ENCODE assay signal across 20 cellular contexts in genomic region chr10:102335184-102335583, GRCh38.
A peak's percentile ranks its signal among the peaks of the same experiment; 100 is the strongest.
DNase-seq lines count a peak whose midpoint lies in the region; ATAC-seq and TF ChIP-seq lines count a peak whose summit lies in the region.
"Had no signal": no experiment of that assay in that cellular context is flagged by ENCODE, and none has a peak within 500 bp of the region (broad histone marks: within the 10 kb centered on the region; RNA-seq: fewer than 3 reads in every experiment).

No MANE protein-coding gene starts in this region.

- H3K4me3 ChIP-seq in AG10803 (ENCODE audit: low read length) (no peak overlapping the region), left ventricle myocardium inferior (no peak overlapping the region), BE2C (ENCODE audit: low read depth, low read length) (no peak overlapping the region)
- H3K4me3 ChIP-seq: A549, K562 had no signal

- H3K27ac ChIP-seq in left ventricle myocardium inferior (replicated peaks): peak overlapping the region; percentile 86
- H3K27ac ChIP-seq: A549, epithelial cell of prostate had no signal

- peaks cover 62% of the 10 kb centered on the region for H3K4me1 ChIP-seq in left ventricle myocardium inferior
- H3K4me1 ChIP-seq in BE2C: no peaks in the 10 kb centered on the region
- H3K4me1 ChIP-seq: A549 had no signal

- H3K27me3 Mint-ChIP-seq in progenitor cell of endocrine pancreas: no peaks in the 10 kb centered on the region
- no peaks in the 10 kb centered on the region for H3K27me3 Mint-ChIP-seq in activated naive CD8-positive, alpha-beta T cell treated with anti-CD3 and anti-CD28 coated beads for 36 hours
- H3K27me3 Mint-ChIP-seq in activated naive CD8-positive, alpha-beta T cell treated with anti-CD3 and anti-CD28 coated beads, Interleukin-2, amount 50 U/mL, for 24 hours: no peaks in the 10 kb centered on the region

- H3K36me3 ChIP-seq in left ventricle myocardium inferior (peaks cover 7% of the 10 kb centered on the region), BE2C (no peaks in the 10 kb centered on the region)

- no peak for ATAC-seq in activated naive CD8-positive, alpha-beta T cell treated with anti-CD3 and anti-CD28 coated beads, Interleukin-2, amount 50 U/mL, for 24 hours
- ATAC-seq: A549; activated naive CD4-positive, alpha-beta T cell treated with anti-CD3 and anti-CD28 coated beads, Interleukin-2, amount 50 U/mL, for 72 hours; CD8-positive, alpha-beta T cell; HCT116; K562 had no signal

- peaks cover 4% of the 10 kb centered on the region for H3K4me1 Mint-ChIP-seq in progenitor cell of endocrine pancreas (ENCODE audit: low read depth)
- H3K4me1 Mint-ChIP-seq in activated naive CD8-positive, alpha-beta T cell treated with anti-CD3 and anti-CD28 coated beads for 36 hours: peaks cover 14% of the 10 kb centered on the region
- H3K4me1 Mint-ChIP-seq in activated naive CD8-positive, alpha-beta T cell treated with anti-CD3 and anti-CD28 coated beads, Interleukin-2, amount 50 U/mL, for 24 hours: peaks cover 19% of the 10 kb centered on the region

- H3K4me3 Mint-ChIP-seq in progenitor cell of endocrine pancreas (ENCODE audit: low read depth): no peak overlapping the region
- no peak overlapping the region for H3K4me3 Mint-ChIP-seq in activated naive CD8-positive, alpha-beta T cell treated with anti-CD3 and anti-CD28 coated beads for 36 hours
- H3K4me3 Mint-ChIP-seq in activated naive CD8-positive, alpha-beta T cell treated with anti-CD3 and anti-CD28 coated beads, Interleukin-2, amount 50 U/mL, for 24 hours: no peak overlapping the region
- H3K4me3 Mint-ChIP-seq: CD8-positive, alpha-beta T cell had no signal

- intact Hi-C loops in left ventricle myocardium inferior (cut with micrococcal nuclease): no loop called here

- no peaks in the 10 kb centered on the region for H3K27me3 ChIP-seq in left ventricle myocardium inferior (ENCODE audit: low read depth)
- H3K27me3 ChIP-seq in BE2C: no peaks in the 10 kb centered on the region

- no peaks in the 10 kb centered on the region for H3K9me3 Mint-ChIP-seq in progenitor cell of endocrine pancreas (ENCODE audit: low read depth)
- H3K9me3 Mint-ChIP-seq in activated naive CD8-positive, alpha-beta T cell treated with anti-CD3 and anti-CD28 coated beads for 36 hours: no peaks in the 10 kb centered on the region
- no peaks in the 10 kb centered on the region for H3K9me3 Mint-ChIP-seq in activated naive CD8-positive, alpha-beta T cell treated with anti-CD3 and anti-CD28 coated beads, Interleukin-2, amount 50 U/mL, for 24 hours
- H3K9me3 Mint-ChIP-seq: activated naive CD4-positive, alpha-beta T cell treated with anti-CD3 and anti-CD28 coated beads, Interleukin-2, amount 50 U/mL, for 72 hours; CD8-positive, alpha-beta T cell had no signal

- TF ChIP-seq CTCF in AG10803 (conservative IDR thresholded peaks at IDR 0.05; ENCODE audit: low read length): no peak
- TF ChIP-seq CTCF in left ventricle myocardium inferior (IDR thresholded peaks at IDR 0.05; ENCODE audit: borderline replicate concordance): no peak
- TF ChIP-seq CTCF in progenitor cell of endocrine pancreas (IDR thresholded peaks at IDR 0.05; ENCODE audit: unreplicated experiment): no peak
- TF ChIP-seq CTCF in BE2C (IDR thresholded peaks at IDR 0.05; ENCODE audit: low read depth, low read length): no peak

- no peaks in the 10 kb centered on the region for H3K9me3 ChIP-seq in left ventricle myocardium inferior (replicated peaks)
- H3K9me3 ChIP-seq in BE2C: no peaks in the 10 kb centered on the region
- H3K9me3 ChIP-seq: A549 had no signal

- DNase-seq in AG10803 (ENCODE audit: low read depth) (peak; percentile 49), astrocyte of the hippocampus (ENCODE audit: low read depth, low spot score) (peak; percentile 34), left ventricle myocardium inferior (peak; percentile 52), progenitor cell of endocrine pancreas (ENCODE audit: low spot score, unreplicated experiment) (no peak), BE2C (no peak), iPS-NIHi11 (ENCODE audit: low spot score) (no peak)
- no peak for DNase-seq in activated naive CD8-positive, alpha-beta T cell treated with anti-CD3 and anti-CD28 coated beads for 36 hours
- no peak for DNase-seq in activated naive CD8-positive, alpha-beta T cell treated with anti-CD3 and anti-CD28 coated beads, Interleukin-2, amount 50 U/mL, for 24 hours
- DNase-seq: activated CD4-positive, alpha-beta T cell treated with anti-CD3 and anti-CD28 coated beads for 1 hour; activated CD8-positive, alpha-beta memory T cell treated with anti-CD3 and anti-CD28 coated beads, Interleukin-2, amount 50 U/mL, for 4 hours; CD8-positive, alpha-beta T cell; cortex of kidney; DND-41; NCI-H1092 treated with DMSO at 0.1 percent for 48 hours; SHP77 had no signal

- peak overlapping the region; percentile 10 for H3K27ac Mint-ChIP-seq in progenitor cell of endocrine pancreas
- no peak overlapping the region for H3K27ac Mint-ChIP-seq in activated naive CD8-positive, alpha-beta T cell treated with anti-CD3 and anti-CD28 coated beads for 36 hours
- no peak overlapping the region for H3K27ac Mint-ChIP-seq in activated naive CD8-positive, alpha-beta T cell treated with anti-CD3 and anti-CD28 coated beads, Interleukin-2, amount 50 U/mL, for 24 hours
- H3K27ac Mint-ChIP-seq: activated naive CD4-positive, alpha-beta T cell treated with anti-CD3 and anti-CD28 coated beads, Interleukin-2, amount 50 U/mL, for 72 hours; CD8-positive, alpha-beta T cell had no signal

- H3K36me3 Mint-ChIP-seq in progenitor cell of endocrine pancreas (ENCODE audit: insufficient read depth): peaks cover 4% of the 10 kb centered on the region
- peaks cover 3% of the 10 kb centered on the region for H3K36me3 Mint-ChIP-seq in activated naive CD8-positive, alpha-beta T cell treated with anti-CD3 and anti-CD28 coated beads for 36 hours
- peaks cover 9% of the 10 kb centered on the region for H3K36me3 Mint-ChIP-seq in activated naive CD8-positive, alpha-beta T cell treated with anti-CD3 and anti-CD28 coated beads, Interleukin-2, amount 50 U/mL, for 24 hours (ENCODE audit: low read depth)

Comparison
In these comparisons a context has a peak if more than half of its experiments do, and no peak if none do; other contexts are left out.
1. DNase-seq: peak in AG10803 (single experiment), astrocyte of the hippocampus (single experiment) and left ventricle myocardium inferior (single experiment); none in progenitor cell of endocrine pancreas (single experiment), activated naive CD8-positive, alpha-beta T cell treated with anti-CD3 and anti-CD28 coated beads for 36 hours (single experiment), BE2C (single experiment), iPS-NIHi11 (single experiment) and activated naive CD8-positive, alpha-beta T cell treated with anti-CD3 and anti-CD28 coated beads, Interleukin-2, amount 50 U/mL, for 24 hours (single experiment).